Comparison of ENCODE assay signal across 20 cellular contexts in genomic region chr3:44883213-44883955, GRCh38. TPM values are rescaled to one million over a fixed set of nuclear protein-coding genes. Genes with fewer than 3 reads are reported as not detected.
DNase-seq lines count a peak whose midpoint lies in the region; ATAC-seq lines count a peak whose summit lies in the region.
"Had no signal": no experiment of that assay in that cellular context is flagged by ENCODE, and none has a peak within 500 bp of the region (broad histone marks: within the 10 kb centered on the region; RNA-seq: fewer than 3 reads in every experiment).

No MANE protein-coding gene starts in this region.

- ATAC-seq in HG03139 (IDR thresholded peaks at IDR 0.05; ENCODE audit: unreplicated experiment), result no peak

- H3K27ac ChIP-seq in SJSA1, result peak overlapping the region; percentile 85
- peak overlapping the region; percentile 3 to 76 for H3K27ac ChIP-seq in esophagus (ENCODE audit: low read depth in 2 of 2, low read length in 1 of 2)
- H3K27ac ChIP-seq in thymus (ENCODE audit: low read depth), result peak overlapping the region; percentile 71
- H3K27ac ChIP-seq: adrenal gland, colonic mucosa, neutrophil, sigmoid colon had no signal

- 73 to 86% methylated on average over 5 of the region's 5 CpGs for WGBS in esophagus, 2 donors
- WGBS in thymus, result 97% methylated on average over 5 of the region's 5 CpGs

- H3K9me3 ChIP-seq in SJSA1 (replicated peaks) (no peaks in the 10 kb centered on the region), esophagus (ENCODE audit: control insufficient read depth in 2 of 2, insufficient read depth in 1 of 2, low read depth in 1 of 2, low read length in 1 of 2) (no peaks in the 10 kb centered on the region), thymus (ENCODE audit: control insufficient read depth) (no peaks in the 10 kb centered on the region)
- H3K9me3 ChIP-seq: adrenal gland, colonic mucosa, neutrophil, sigmoid colon had no signal

- H3K4me1 ChIP-seq in SJSA1 (replicated peaks) (peaks cover 51% of the 10 kb centered on the region), esophagus (ENCODE audit: control insufficient read depth in 2 of 2, insufficient read depth in 2 of 2, low read length in 1 of 2) (peaks cover 2 to 19% of the 10 kb centered on the region in 2 donors), thymus (ENCODE audit: control insufficient read depth, insufficient read depth, low read length) (no peaks in the 10 kb centered on the region)
- H3K4me1 ChIP-seq: adrenal gland, colonic mucosa had no signal

- H3K27me3 ChIP-seq in SJSA1 (replicated peaks) (no peaks in the 10 kb centered on the region), esophagus (ENCODE audit: control insufficient read depth in 1 of 2, insufficient read depth in 2 of 2, low read length in 2 of 2) (no peaks in the 10 kb centered on the region), thymus (ENCODE audit: control insufficient read depth, insufficient read depth) (no peaks in the 10 kb centered on the region)
- H3K27me3 ChIP-seq: colonic mucosa, neutrophil, sigmoid colon had no signal

- H3K36me3 ChIP-seq in SJSA1 (no peaks in the 10 kb centered on the region), esophagus (ENCODE audit: control insufficient read depth in 2 of 2, insufficient read depth in 2 of 2, low read length in 1 of 2) (no peaks in the 10 kb centered on the region), thymus (ENCODE audit: control insufficient read depth, insufficient read depth) (no peaks in the 10 kb centered on the region)
- H3K36me3 ChIP-seq: adrenal gland, colonic mucosa, neutrophil, sigmoid colon had no signal

- H3K4me3 ChIP-seq in SJSA1, result no peak overlapping the region
- no peak overlapping the region for H3K4me3 ChIP-seq in esophagus (ENCODE audit: low read depth in 1 of 2, low read length in 2 of 2)
- no peak overlapping the region for H3K4me3 ChIP-seq in thymus (ENCODE audit: low read length)
- H3K4me3 ChIP-seq: adrenal gland, colonic mucosa, sigmoid colon had no signal

- DNase-seq in activated effector memory CD4-positive, alpha-beta T cell treated with anti-CD3 and anti-CD28 coated beads, Interleukin-2, amount 50 U/mL, for 16 hours, result peak; percentile 14
- no peak for DNase-seq in activated effector memory CD4-positive, alpha-beta T cell treated with Interleukin-2 at 50 U/mL for 16 hours
- DNase-seq in SJSA1 (ENCODE audit: low read depth in 1 of 2, low spot score in 2 of 2), result no peak
- no peak for DNase-seq in anterior cingulate cortex (lab: John Stamatoyannopoulos, UW)
- no peak for DNase-seq in HuH-7.5 (ENCODE audit: low spot score)
- DNase-seq: activated CD4-positive, alpha-beta T cell treated with anti-CD3 and anti-CD28 coated beads, Interleukin-2, amount 10 ng/mL, durations not matched to agents 7 days and 5 days; activated T-cell treated with anti-CD3 and anti-CD28 coated beads, Interleukin-2, amount 50 U/mL, for 24 hours; adrenal gland; colonic mucosa; COR-L47; NCI-H1694 treated with DMSO at 0.1 percent for 48 hours; NCI-H524 treated with DMSO at 0.1 percent for 48 hours; sigmoid colon; stimulated activated naive CD4-positive, alpha-beta T cell had no signal

RNA-seq across cellular contexts. Expression of gene TGM4, which starts 9.0 kb away (rescaled TPM):
- 0.05 TPM in 1 of 2 replicates, not detected in the other for total RNA-seq in SJSA1 (2014; rRNA removed; shearing (Covaris generic))
- polyA plus RNA-seq in esophagus (not detected), thymus (0.62 TPM)
- total RNA-seq: activated CD4-positive, alpha-beta T cell treated with anti-CD3 and anti-CD28 coated beads, Interleukin-2, amount 10 ng/mL, durations not matched to agents 7 days and 5 days; colonic mucosa; fibroblast of villous mesenchyme; lung microvascular endothelial cell; sigmoid colon had no signal
- polyA plus RNA-seq: sigmoid colon had no signal

RNA-seq across cellular contexts. Expression of gene TMEM42, which starts 21.7 kb away (rescaled TPM):
- 3.8 and 4.8 TPM in 2 replicates for total RNA-seq in SJSA1 (2014; rRNA removed; shearing (Covaris generic))
- polyA plus RNA-seq in esophagus, result 10 to 100 TPM in 1 of 2 donors, 1 to 10 TPM in 1; 8.3 to 10.9 TPM
- polyA plus RNA-seq in thymus, result 49.0 TPM
